ENCODE assay signal across 12 cellular contexts in genomic region chr1:166969074-166969677, GRCh38. TPM values are rescaled to one million over a fixed set of nuclear protein-coding genes. Genes with fewer than 3 reads are reported as not detected.
A peak's percentile ranks its signal among the peaks of the same experiment; 100 is the strongest.
DNase-seq lines count a peak whose midpoint lies in the region; ATAC-seq and TF ChIP-seq lines count a peak whose summit lies in the region.
"Had no signal": no experiment of that assay in that cellular context is flagged by ENCODE, and none has a peak within 500 bp of the region (broad histone marks: within the 10 kb centered on the region; RNA-seq: fewer than 3 reads in every experiment).

No MANE protein-coding gene starts in this region.

- no peak for TF ChIP-seq CTCF in Peyer's patch (IDR thresholded peaks at IDR 0.05)

- ATAC-seq in HG02678 (IDR thresholded peaks at IDR 0.05; ENCODE audit: unreplicated experiment) (peak; percentile 80), HG03520 (IDR thresholded peaks at IDR 0.05; ENCODE audit: unreplicated experiment) (peak; percentile 86)
- ATAC-seq: effector memory CD8-positive, alpha-beta T cell had no signal

- peak in 4 of 6 experiments; percentile 1 to 35 (median 16) for DNase-seq in stimulated activated naive CD4-positive, alpha-beta T cell (lab: John Stamatoyannopoulos, UW)
- DNase-seq in stimulated activated naive CD4-positive, alpha-beta T cell treated with Interleukin-2 at 50 U/mL for 16 hours (lab: John Stamatoyannopoulos, UW) = no peak
- no peak for DNase-seq in Peyer's patch
- DNase-seq in D341Med (ENCODE audit: low spot score) = no peak
- no peak for DNase-seq in activated gamma-delta T cell treated with Interleukin-2 at 50 U/mL for 16 hours
- DNase-seq in 8988T = no peak
- DNase-seq: effector memory CD8-positive, alpha-beta T cell; small intestine; WERI-Rb-1 had no signal

- no peak for TF ChIP-seq POLR2A in Peyer's patch (IDR thresholded peaks at IDR 0.05)

- H3K36me3 ChIP-seq in Peyer's patch = no peaks in the 10 kb centered on the region
- H3K36me3 ChIP-seq: WERI-Rb-1 had no signal

- no peak overlapping the region for H3K4me3 ChIP-seq in Peyer's patch

- H3K4me1 ChIP-seq in Peyer's patch = no peaks in the 10 kb centered on the region

- no peaks in the 10 kb centered on the region for H3K27me3 ChIP-seq in Peyer's patch

- H3K27ac ChIP-seq in Peyer's patch = no peak overlapping the region
- H3K27ac ChIP-seq: HL-60, WERI-Rb-1 had no signal

- H3K9me3 ChIP-seq in Peyer's patch = no peaks in the 10 kb centered on the region

RNA-seq across cellular contexts. Expression of gene ILDR2, which starts 6.2 kb away (rescaled TPM):
- total RNA-seq in Peyer's patch = 1 to 10 TPM in 3 of 4 donors, under 1 TPM in 1; 0.67 to 2.1 (median 1.6) TPM

RNA-seq across cellular contexts. Expression of gene MAEL, which starts 19.9 kb away (rescaled TPM):
- not detected for total RNA-seq in Peyer's patch

Comparison
In these comparisons a context has a peak if more than half of its experiments do, and no peak if none do; other contexts are left out.
1. DNase-seq: peak in stimulated activated naive CD4-positive, alpha-beta T cell (4 of 6); none in stimulated activated naive CD4-positive, alpha-beta T cell treated with Interleukin-2 at 50 U/mL for 16 hours (single experiment), Peyer's patch (0 of 3), D341Med (single experiment), activated gamma-delta T cell treated with Interleukin-2 at 50 U/mL for 16 hours (single experiment) and 8988T (single experiment).